28 cellular contexts compared by ENCODE assay signal in the genomic region with DNA sequence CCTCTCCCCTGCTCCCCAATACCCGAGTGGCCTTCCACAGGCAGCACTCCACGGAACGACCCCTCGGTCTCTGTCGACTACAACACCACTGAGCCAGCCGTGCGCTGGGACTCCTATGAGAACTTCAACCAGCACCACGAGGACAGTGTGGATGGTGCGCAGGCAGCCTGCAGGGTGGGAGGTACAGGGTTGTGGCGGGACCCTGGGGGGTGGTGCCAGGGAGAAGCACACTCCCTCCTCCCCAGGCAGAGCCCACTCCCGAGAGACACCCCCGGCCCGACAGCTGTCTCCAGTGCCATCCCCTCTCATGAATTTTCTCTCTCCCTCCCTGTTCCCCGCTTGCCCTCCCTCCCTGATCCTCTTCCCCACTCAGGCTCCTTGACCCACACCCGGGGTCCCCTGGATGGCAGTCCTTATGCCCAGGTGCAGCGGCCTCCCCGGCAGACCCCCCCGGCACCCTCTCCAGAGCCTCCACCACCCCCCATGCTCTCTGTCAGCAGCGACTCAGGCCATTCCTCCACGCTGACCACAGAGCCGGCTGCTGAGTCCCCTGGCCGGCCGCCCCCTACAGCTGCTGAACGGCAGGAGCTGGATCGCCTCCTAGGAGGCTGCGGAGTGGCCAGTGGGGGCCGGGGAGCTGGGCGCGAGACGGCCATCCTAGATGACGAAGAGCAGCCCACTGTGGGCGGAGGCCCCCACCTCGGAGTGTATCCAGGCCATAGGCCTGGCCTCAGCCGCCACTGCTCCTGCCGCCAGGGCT. TPM values are rescaled to one million over a fixed set of nuclear protein-coding genes. Genes with fewer than 3 reads are reported as not detected.
DNase-seq lines count a peak whose midpoint lies in the region; ATAC-seq and TF ChIP-seq lines count a peak whose summit lies in the region.
"Had no signal": no experiment of that assay in that cellular context is flagged by ENCODE, and none has a peak within 500 bp of the region (broad histone marks: within the 10 kb centered on the region; RNA-seq: fewer than 3 reads in every experiment).

No MANE protein-coding gene starts in this region.

- H3K36me3 ChIP-seq in endodermal cell (ENCODE audit: control insufficient read depth, insufficient read depth, low read length) (peaks cover 11% of the 10 kb centered on the region), tibial artery (peaks cover 79 to 88% (median 87%) of the 10 kb centered on the region in 3 donors), prostate gland (no peaks in the 10 kb centered on the region)
- H3K36me3 ChIP-seq: BE2C had no signal

- H3K36me3 Mint-ChIP-seq in endodermal cell (ENCODE audit: low read depth): peaks cover 3% of the 10 kb centered on the region
- H3K36me3 Mint-ChIP-seq: activated naive CD4-positive, alpha-beta T cell treated with anti-CD3 and anti-CD28 coated beads, Interleukin-2, amount 10 ng/mL, durations not matched to agents 7 days and 5 days; naive thymus-derived CD4-positive, alpha-beta T cell had no signal

- DNase-seq in activated effector memory CD4-positive, alpha-beta T cell treated with anti-CD3 and anti-CD28 coated beads, Interleukin-2, amount 50 U/mL, for 16 hours: peak; percentile 50
- DNase-seq in activated effector memory CD4-positive, alpha-beta T cell treated with Interleukin-2 at 50 U/mL for 16 hours: no peak
- peak; percentile 55 for DNase-seq in endodermal cell
- DNase-seq in myocyte (ENCODE audit: low read depth): peak; percentile 72
- DNase-seq in tibial artery: peak in 1 of 2 donors; percentile 73
- DNase-seq in prostate gland (ENCODE audit: low spot score): no peak
- DNase-seq: activated CD4-positive, CD25-positive, alpha-beta regulatory T cell; activated CD8-positive, alpha-beta T cell treated with anti-CD3 and anti-CD28 coated beads, Interleukin-2, amount 10 ng/mL, durations not matched to agents 7 days and 5 days; activated naive CD4-positive, alpha-beta T cell treated with anti-CD3 and anti-CD28 coated beads, Interleukin-2, amount 10 ng/mL, durations not matched to agents 7 days and 5 days; activated T-cell treated with anti-CD3 and anti-CD28 coated beads, Interleukin-2, amount 50 U/mL, for 24 hours; BE2C; COR-L47; DND-41; effector memory CD8-positive, alpha-beta T cell; naive thymus-derived CD4-positive, alpha-beta T cell; NCI-H446 treated with DMSO at 0.1 percent for 48 hours; NK-92 treated with Interleukin-12 subunit alpha and Interleukin-12 subunit beta, amount 100 ng/mL, for 24 hours; stimulated activated CD4-positive, alpha-beta T cell treated with anti-CD3 and anti-CD28 coated beads, Interleukin-2, amount 100 ng/mL, for 24 hours; stimulated activated naive CD4-positive, alpha-beta T cell had no signal

- WGBS in endodermal cell (ENCODE audit: insufficient coverage in 1 of 2, insufficient read length in 1 of 2), 2 experiments: 90 to 91% methylated on average over 14 to 35 of the region's 35 CpGs
- WGBS in prostate gland: 80% methylated on average over 29 of the region's 35 CpGs

- TF ChIP-seq CTCF in endodermal cell (conservative IDR thresholded peaks at IDR 0.05) (no peak), tibial artery (IDR thresholded peaks at IDR 0.05) (no peak), prostate gland (IDR thresholded peaks at IDR 0.05) (no peak)

- H3K4me1 ChIP-seq in endodermal cell (ENCODE audit: control insufficient read depth, insufficient read depth, low read length) (no peaks in the 10 kb centered on the region), tibial artery (peaks cover 0 to 73% (median 61%) of the 10 kb centered on the region in 4 donors), prostate gland (replicated peaks) (peaks cover 14% of the 10 kb centered on the region)

- no peaks in the 10 kb centered on the region for H3K9me3 ChIP-seq in endodermal cell (ENCODE audit: control insufficient read depth, low read length)
- H3K9me3 ChIP-seq in tibial artery: no peaks in the 10 kb centered on the region
- no peaks in the 10 kb centered on the region for H3K9me3 ChIP-seq in prostate gland
- H3K9me3 ChIP-seq: BE2C had no signal

- peaks cover 7% of the 10 kb centered on the region for H3K4me1 Mint-ChIP-seq in endodermal cell

- no peak overlapping the region for H3K4me3 Mint-ChIP-seq in endodermal cell
- H3K4me3 Mint-ChIP-seq: activated CD8-positive, alpha-beta T cell treated with anti-CD3 and anti-CD28 coated beads, Interleukin-2, amount 10 ng/mL, durations not matched to agents 7 days and 5 days; activated naive CD4-positive, alpha-beta T cell treated with anti-CD3 and anti-CD28 coated beads, Interleukin-2, amount 10 ng/mL, durations not matched to agents 7 days and 5 days; activated T-cell treated with anti-CD3 and anti-CD28 coated beads, Interleukin-2, amount 50 U/mL, for 24 hours; effector memory CD8-positive, alpha-beta T cell; memory B cell; naive thymus-derived CD4-positive, alpha-beta T cell; T-helper 2 cell treated with Interferon-gamma antibody and Interleukin-4, amounts not matched to agents 5 μg/mL and 100 μg/mL, for 36 hours had no signal

- peaks cover 19% of the 10 kb centered on the region for H3K27me3 Mint-ChIP-seq in endodermal cell (ENCODE audit: insufficient read depth)
- H3K27me3 Mint-ChIP-seq: activated T-cell treated with anti-CD3 and anti-CD28 coated beads, Interleukin-2, amount 50 U/mL, for 24 hours; naive thymus-derived CD4-positive, alpha-beta T cell had no signal

- no peaks in the 10 kb centered on the region for H3K9me3 Mint-ChIP-seq in endodermal cell
- H3K9me3 Mint-ChIP-seq: activated naive CD4-positive, alpha-beta T cell treated with anti-CD3 and anti-CD28 coated beads, Interleukin-2, amount 10 ng/mL, durations not matched to agents 7 days and 5 days; activated T-cell treated with anti-CD3 and anti-CD28 coated beads, Interleukin-2, amount 50 U/mL, for 24 hours; effector memory CD8-positive, alpha-beta T cell; memory B cell; naive thymus-derived CD4-positive, alpha-beta T cell; T-helper 2 cell treated with Interferon-gamma antibody and Interleukin-4, amounts not matched to agents 5 μg/mL and 100 μg/mL, for 36 hours had no signal

- TF ChIP-seq POLR2A in GM18505 (IDR thresholded peaks at IDR 0.05; ENCODE audit: borderline replicate concordance, extremely low read depth, insufficient read depth, insufficient read length) (no peak), prostate gland (IDR thresholded peaks at IDR 0.05) (no peak)

- H3K27ac Mint-ChIP-seq in endodermal cell: no peak overlapping the region
- H3K27ac Mint-ChIP-seq: activated CD8-positive, alpha-beta T cell treated with anti-CD3 and anti-CD28 coated beads, Interleukin-2, amount 10 ng/mL, durations not matched to agents 7 days and 5 days; activated naive CD4-positive, alpha-beta T cell treated with anti-CD3 and anti-CD28 coated beads, Interleukin-2, amount 10 ng/mL, durations not matched to agents 7 days and 5 days; activated T-cell treated with anti-CD3 and anti-CD28 coated beads, Interleukin-2, amount 50 U/mL, for 24 hours; effector memory CD8-positive, alpha-beta T cell; memory B cell; T-helper 2 cell treated with Interferon-gamma antibody and Interleukin-4, amounts not matched to agents 5 μg/mL and 100 μg/mL, for 36 hours had no signal

- ATAC-seq in HG02571 (IDR thresholded peaks at IDR 0.05; ENCODE audit: unreplicated experiment) (no peak), GM18505 (IDR thresholded peaks at IDR 0.05; ENCODE audit: unreplicated experiment) (no peak)
- ATAC-seq: activated CD8-positive, alpha-beta T cell treated with anti-CD3 and anti-CD28 coated beads, Interleukin-2, amount 10 ng/mL, durations not matched to agents 7 days and 5 days; effector memory CD8-positive, alpha-beta T cell; naive thymus-derived CD4-positive, alpha-beta T cell; SK-N-SH treated with all-trans-retinoic acid at 6 μM for 48 hours had no signal

- intact Hi-C loops in tibial artery (cut with DNase I; ENCODE audit: low total_unique reads) (no loop called here), prostate gland (cut with DNase I) (loop anchor here (10.0 kb wide), 1 partner anchor 446 kb away; the partner anchor contains the start of genes NPFF and TARBP2)

- no peak overlapping the region for H3K27ac ChIP-seq in endodermal cell (ENCODE audit: low read depth, low read length)
- peak overlapping the region; percentile 93 to 99 for H3K27ac ChIP-seq in tibial artery
- no peak overlapping the region for H3K27ac ChIP-seq in prostate gland
- H3K27ac ChIP-seq: parathyroid adenoma had no signal

- H3K9ac ChIP-seq in endodermal cell (ENCODE audit: extremely low read depth, low read length, poor library complexity, severe bottlenecking): no peak overlapping the region
- H3K9ac ChIP-seq: parathyroid adenoma had no signal

- H3K27me3 ChIP-seq in endodermal cell (ENCODE audit: control insufficient read depth, insufficient read depth, low read length, poor library complexity, severe bottlenecking) (no peaks in the 10 kb centered on the region), tibial artery (no peaks in the 10 kb centered on the region), prostate gland (replicated peaks; ENCODE audit: insufficient read depth) (no peaks in the 10 kb centered on the region)
- H3K27me3 ChIP-seq: BE2C had no signal

- H3K4me3 ChIP-seq in endodermal cell (ENCODE audit: low read length) (no peak overlapping the region), tibial artery (no peak overlapping the region), prostate gland (no peak overlapping the region)

RNA-seq across cellular contexts. Expression of gene TNS2, which starts 9.0 kb away (rescaled TPM):
- total RNA-seq in endodermal cell (10 to 100 TPM; 10.2 to 12.6 TPM), myocyte (43.8 and 59.8 TPM in 2 replicates), prostate gland (100 to 1,000 TPM in 1 of 2 donors, 10 to 100 TPM in 1; 66.5 to 180 TPM)
- polyA plus RNA-seq in endodermal cell (2013, experiment 1 of 2): 9.5 TPM
- 9.6 TPM for polyA plus RNA-seq in endodermal cell (2013, experiment 2 of 2)
- polyA plus RNA-seq in myocyte (2012): 43.4 TPM

RNA-seq across cellular contexts. Expression of gene SPRYD3, which starts 20.3 kb away (rescaled TPM):
- total RNA-seq in endodermal cell (10 to 100 TPM; 13.0 to 18.4 TPM), myocyte (25.7 and 35.7 TPM in 2 replicates), prostate gland (10 to 100 TPM; 38.7 to 54.4 TPM)
- 6.8 TPM for polyA plus RNA-seq in endodermal cell (2013, experiment 1 of 2)
- 7.2 TPM for polyA plus RNA-seq in endodermal cell (2013, experiment 2 of 2)
- 60.9 TPM for polyA plus RNA-seq in myocyte (2012)

RNA-seq across cellular contexts. Expression of gene IGFBP6, which starts 38.6 kb away (rescaled TPM):
- total RNA-seq in endodermal cell (10 to 100 TPM; 21.7 to 48.4 TPM), myocyte (42.5 and 49.8 TPM in 2 replicates), prostate gland (100 to 1,000 TPM; 189 to 532 TPM)
- polyA plus RNA-seq in endodermal cell (2013, experiment 1 of 2): 13.5 TPM
- 23.1 TPM for polyA plus RNA-seq in endodermal cell (2013, experiment 2 of 2)
- polyA plus RNA-seq in myocyte (2012): 17.4 TPM

RNA-seq across cellular contexts. Expression of gene SOAT2, which starts 44.4 kb away (rescaled TPM):
- total RNA-seq in endodermal cell: under 1 TPM; 0.46 to 0.71 TPM
- polyA plus RNA-seq in endodermal cell (2013, experiment 1 of 2): 0.28 TPM
- polyA plus RNA-seq in endodermal cell (2013, experiment 2 of 2): 0.21 TPM
- not detected in 2 replicates for total RNA-seq in myocyte
- polyA plus RNA-seq in myocyte (2012): not detected
- total RNA-seq in prostate gland: under 1 TPM; 0.14 to 0.28 TPM
- total RNA-seq: A172, MCF 10A had no signal
- polyA plus RNA-seq: fibroblast of lung had no signal

RNA-seq across cellular contexts. Expression of gene EIF4B, which starts 52.6 kb away (rescaled TPM):
- total RNA-seq in endodermal cell (100 to 1,000 TPM; 596 to 655 TPM), myocyte (494 and 561 TPM in 2 replicates), prostate gland (100 to 1,000 TPM; 419 to 458 TPM)
- polyA plus RNA-seq in endodermal cell (2013, experiment 1 of 2): 388 TPM
- polyA plus RNA-seq in endodermal cell (2013, experiment 2 of 2): 341 TPM
- polyA plus RNA-seq in myocyte (2012): 183 TPM

Comparison
In these comparisons a context has a peak if more than half of its experiments do, and no peak if none do; other contexts are left out.
1. DNase-seq: peak in activated effector memory CD4-positive, alpha-beta T cell treated with anti-CD3 and anti-CD28 coated beads, Interleukin-2, amount 50 U/mL, for 16 hours (single experiment), endodermal cell (single experiment) and myocyte (single experiment); none in activated effector memory CD4-positive, alpha-beta T cell treated with Interleukin-2 at 50 U/mL for 16 hours (single experiment) and prostate gland (single experiment).
2. H3K27ac ChIP-seq: peak in tibial artery (2 of 2); none in endodermal cell (single experiment) and prostate gland (0 of 2).